In genomic region chr7:22202141-22202540, GRCh38 we compare ENCODE assay signal across 1 cellular context.
TF ChIP-seq lines count a peak whose summit lies in the region.

No MANE protein-coding gene starts in this region.

TF ChIP-seq in K562, 482 proteins besides CTCF, POLR2A, EP300 and RAD21 (continued from another document):
- peak; percentile 40; the same call in 1 of the 2 replicates for TF ChIP-seq MGA (IDR thresholded peaks at IDR 0.05)
- TF ChIP-seq CC2D1A (IDR thresholded peaks at IDR 0.05), result no peak
- TF ChIP-seq FOSL1 (tag; conservative IDR thresholded peaks at IDR 0.05), result no peak
- peak; percentile 91 for TF ChIP-seq NFIC (IDR thresholded peaks at IDR 0.05)
- TF ChIP-seq CREB5 (CRISPR knock-in tag; IDR thresholded peaks at IDR 0.05), result no peak
- TF ChIP-seq ZNF589 (CRISPR knock-in tag; IDR thresholded peaks at IDR 0.05; ENCODE audit: low read depth), result no peak
- no peak for TF ChIP-seq RNF219 (CRISPR knock-in tag; IDR thresholded peaks at IDR 0.05)
- TF ChIP-seq MEIS2 (IDR thresholded peaks at IDR 0.05; ENCODE audit: partially characterized antibody), result no peak
- no peak for TF ChIP-seq RB1 (IDR thresholded peaks at IDR 0.05; ENCODE audit: low read depth)
- no peak for TF ChIP-seq PHTF2 (CRISPR knock-in tag; IDR thresholded peaks at IDR 0.05)
- TF ChIP-seq SMAD1 (IDR thresholded peaks at IDR 0.05; ENCODE audit: low read depth, low read length, partially characterized antibody), result peak; percentile 55
- TF ChIP-seq ZNF609 (CRISPR knock-in tag; IDR thresholded peaks at IDR 0.05; ENCODE audit: borderline replicate concordance), result no peak
- TF ChIP-seq PRMT5 (CRISPR knock-in tag; IDR thresholded peaks at IDR 0.05), result no peak
- no peak for TF ChIP-seq ZNF121 (CRISPR knock-in tag; conservative IDR thresholded peaks at IDR 0.05)
- no peak for TF ChIP-seq RAD51 (IDR thresholded peaks at IDR 0.05; ENCODE audit: borderline replicate concordance, low read depth)
